ENCODE assay signal across 10 cellular contexts in genomic region chr14:52044791-52045522, GRCh38. TPM values are rescaled to one million over a fixed set of nuclear protein-coding genes. Genes with fewer than 3 reads are reported as not detected.
DNase-seq lines count a peak whose midpoint lies in the region; ATAC-seq, FAIRE-seq and TF ChIP-seq lines count a peak whose summit lies in the region.
"Had no signal": no experiment of that assay in that cellular context is flagged by ENCODE, and none has a peak within 500 bp of the region (broad histone marks: within the 10 kb centered on the region; RNA-seq: fewer than 3 reads in every experiment).

No MANE protein-coding gene starts in this region.

- FAIRE-seq in D721Med (lab: Jason Lieb, UNC), result no peak

- CTCF ChIA-PET in AG04450 (lab: Charles Lee), result interaction anchor here (1.0 to 2.3 kb wide), 5 partner anchors 19 to 87 kb away, joined by 4 to 25 read pairs (median 6); no protein-coding TSS in a partner anchor

- H3K9me3 ChIP-seq in AG04450 (ENCODE audit: control insufficient read depth, insufficient read depth, low read length) (no peaks in the 10 kb centered on the region), muscle layer of colon (ENCODE audit: low read length) (no peaks in the 10 kb centered on the region)

- intact Hi-C loops in left colon (cut with DNase I, micrococcal nuclease), result no loop called here

- H3K4me1 ChIP-seq in muscle layer of colon (ENCODE audit: insufficient read depth, low read length), result peaks cover 82% of the 10 kb centered on the region

- H3K4me3 ChIP-seq in AG04450 (ENCODE audit: low read depth, low read length), result no peak overlapping the region; the same call in 1 of the 2 replicates
- H3K4me3 ChIP-seq in choroid plexus epithelial cell (ENCODE audit: low read depth, low read length), result no peak overlapping the region
- peak overlapping the region in 1 of 2 donors; percentile 12 for H3K4me3 ChIP-seq in muscle layer of colon (ENCODE audit: low read depth in 1 of 2, low read length in 2 of 2)

- POLR2A ChIA-PET in AG04450 (lab: Yijun Ruan, JAX), result interaction anchor here (0.6 to 4.0 kb wide), 5 partner anchors 12 to 745 kb away, joined by 3 to 36 read pairs (median 4); partner anchors contain the start of gene NID2

- DNase-seq in AG04450 (ENCODE audit: low read depth, low spot score) (no peak), HT1080 (ENCODE audit: low read depth) (peak; percentile 72), choroid plexus epithelial cell (ENCODE audit: low read depth) (peak; percentile 87), D721Med (ENCODE audit: insufficient read length, low spot score) (no peak), T-helper 1 cell (no peak), left colon (no peak), NCI-H524 (lab: John Stamatoyannopoulos, UW) (no peak)
- DNase-seq: effector memory CD4-positive, alpha-beta T cell; NCI-H2029 had no signal

- H3K27ac ChIP-seq in AG04450 (ENCODE audit: low read depth, low read length) (peak overlapping the region; percentile 81), muscle layer of colon (ENCODE audit: low read depth, low read length) (peak overlapping the region; percentile 67)

- H3K36me3 ChIP-seq in muscle layer of colon (ENCODE audit: insufficient read depth, low read length), result peaks cover 21% of the 10 kb centered on the region

- ATAC-seq in left colon, result no peak

- no peak overlapping the region for H3K9ac ChIP-seq in muscle layer of colon (ENCODE audit: low read length)

- TF ChIP-seq CTCF in AG04450 (IDR thresholded peaks at IDR 0.05; ENCODE audit: low read depth, low read length) (no peak), choroid plexus epithelial cell (conservative IDR thresholded peaks at IDR 0.05; ENCODE audit: low read depth, low read length) (no peak), D721Med (IDR thresholded peaks at IDR 0.05; ENCODE audit: insufficient read depth, missing control alignments) (no peak)

- no peaks in the 10 kb centered on the region for H3K27me3 ChIP-seq in AG04450 (ENCODE audit: control insufficient read depth, insufficient read depth, low read length)
- no peaks in the 10 kb centered on the region for H3K27me3 ChIP-seq in muscle layer of colon (ENCODE audit: control insufficient read depth in 1 of 2, insufficient read depth in 2 of 2, low read length in 2 of 2)

RNA-seq across cellular contexts. Expression of gene NID2, which starts 23.9 kb away (rescaled TPM):
- polyA plus RNA-seq in AG04450 (2011; rRNA removed), result 413 and 418 TPM in 2 replicates
- 276 and 284 TPM in 2 replicates for polyA minus RNA-seq in AG04450 (2011; rRNA and poly(A)+ RNA removed)
- 1.6 and 2.2 TPM in 2 replicates for total RNA-seq in HT1080 (2014; rRNA removed; shearing (Covaris generic))
- 1.6 and 2.3 TPM in 2 replicates for polyA plus RNA-seq in HT1080 (2015; cell fraction: cytosol; rRNA removed)
- 10.5 and 11.5 TPM in 2 replicates for polyA plus RNA-seq in HT1080 (2015; cell fraction: nucleus; rRNA removed)
- 10 to 100 TPM; 15.5 to 24.9 TPM for total RNA-seq in left colon

RNA-seq across cellular contexts. Expression of gene RTRAF, which starts 55.6 kb away (rescaled TPM):
- 366 and 400 TPM in 2 replicates for polyA plus RNA-seq in AG04450 (2011; rRNA removed)
- 129 and 138 TPM in 2 replicates for polyA minus RNA-seq in AG04450 (2011; rRNA and poly(A)+ RNA removed)
- 192 and 251 TPM in 2 replicates for total RNA-seq in HT1080 (2014; rRNA removed; shearing (Covaris generic))
- 73.2 and 88.2 TPM in 2 replicates for polyA plus RNA-seq in HT1080 (2015; cell fraction: cytosol; rRNA removed)
- 46.2 and 48.2 TPM in 2 replicates for polyA plus RNA-seq in HT1080 (2015; cell fraction: nucleus; rRNA removed)
- 100 to 1,000 TPM; 119 to 136 TPM for total RNA-seq in left colon

Comparison
In these comparisons a context has a peak if more than half of its experiments do, and no peak if none do; other contexts are left out.
1. DNase-seq: peak in HT1080 (single experiment) and choroid plexus epithelial cell (single experiment); none in AG04450 (single experiment), D721Med (single experiment), T-helper 1 cell (0 of 5), left colon (0 of 2) and NCI-H524 (0 of 2).